ENCODE assay signal across 8 cellular contexts in genomic region chr22:37419916-37420655, GRCh38. TPM values are rescaled to one million over a fixed set of nuclear protein-coding genes. Genes with fewer than 3 reads are reported as not detected.
DNase-seq lines count a peak whose midpoint lies in the region; ATAC-seq and TF ChIP-seq lines count a peak whose summit lies in the region.

No MANE protein-coding gene starts in this region.

- no peak for TF ChIP-seq CTCF in spleen (IDR thresholded peaks at IDR 0.05 in 8 of 11, conservative IDR thresholded peaks at IDR 0.05 in 3 of 11)

- H3K4me3 ChIP-seq in spleen: peak overlapping the region in 7 of 8 donors; percentile 23 to 65 (median 25)

- intact Hi-C loops in left ventricle myocardium superior (cut with micrococcal nuclease) (no loop called here), spleen (cut with DNase I; ENCODE audit: low total_unique reads) (loop anchor here (10.0 kb wide), 2 partner anchors 85 to 155 kb away; no protein-coding TSS in a partner anchor)

- no peak for TF ChIP-seq POLR2A in spleen (IDR thresholded peaks at IDR 0.05)

- ATAC-seq in left ventricle myocardium superior (peak; percentile 17), GM18498 (IDR thresholded peaks at IDR 0.05; ENCODE audit: unreplicated experiment) (no peak)

- WGBS in spleen, 5 donors: 1 to 2% (median 1%) methylated on average over 14 to 75 of the region's 75 CpGs

- no peaks in the 10 kb centered on the region for H3K36me3 ChIP-seq in spleen

- DNase-seq in DMS 273 (lab: John Stamatoyannopoulos, UW; ENCODE audit: unreplicated experiment) (peak; percentile 53), DMS 273 treated with DMSO at 0.1 percent for 48 hours (lab: John Stamatoyannopoulos, UW) (no peak), left ventricle myocardium superior (no peak), spleen (no peak), SHP77 (lab: John Stamatoyannopoulos, UW) (no peak), NCI-H1417 treated with DMSO at 0.1 percent for 48 hours (lab: John Stamatoyannopoulos, UW) (no peak)
- DNase-seq in activated T-cell treated with anti-CD3 and anti-CD28 coated beads, Interleukin-2, amount 50 U/mL, for 1 hour: peak; percentile 31

- no peaks in the 10 kb centered on the region for H3K9me3 ChIP-seq in spleen

- no peak overlapping the region for H3K27ac ChIP-seq in spleen

- peaks cover 0 to 94% (median 42%) of the 10 kb centered on the region in 7 donors for H3K27me3 ChIP-seq in spleen (replicated peaks in 1 of 7)

- H3K4me1 ChIP-seq in spleen: peaks cover 0 to 32% (median 16%) of the 10 kb centered on the region in 6 donors

RNA-seq across cellular contexts. Expression of gene ELFN2, which starts 7.2 kb away (rescaled TPM):
- 0.05 TPM for total RNA-seq in left ventricle myocardium superior
- under 1 TPM in 6 of 7 donors, not detected in 1; 0.05 to 0.19 (median 0.10) TPM for total RNA-seq in spleen
- under 1 TPM; 0.02 to 0.10 (median 0.02) TPM for polyA plus RNA-seq in spleen

Comparison
In these comparisons a context has a peak if more than half of its experiments do, and no peak if none do; other contexts are left out.
1. DNase-seq: peak in DMS 273 (single experiment) and activated T-cell treated with anti-CD3 and anti-CD28 coated beads, Interleukin-2, amount 50 U/mL, for 1 hour (single experiment); none in DMS 273 treated with DMSO at 0.1 percent for 48 hours (single experiment), left ventricle myocardium superior (single experiment), spleen (single experiment), SHP77 (0 of 2) and NCI-H1417 treated with DMSO at 0.1 percent for 48 hours (single experiment).